ENCODE assay signal across 8 cellular contexts in the genomic region with DNA sequence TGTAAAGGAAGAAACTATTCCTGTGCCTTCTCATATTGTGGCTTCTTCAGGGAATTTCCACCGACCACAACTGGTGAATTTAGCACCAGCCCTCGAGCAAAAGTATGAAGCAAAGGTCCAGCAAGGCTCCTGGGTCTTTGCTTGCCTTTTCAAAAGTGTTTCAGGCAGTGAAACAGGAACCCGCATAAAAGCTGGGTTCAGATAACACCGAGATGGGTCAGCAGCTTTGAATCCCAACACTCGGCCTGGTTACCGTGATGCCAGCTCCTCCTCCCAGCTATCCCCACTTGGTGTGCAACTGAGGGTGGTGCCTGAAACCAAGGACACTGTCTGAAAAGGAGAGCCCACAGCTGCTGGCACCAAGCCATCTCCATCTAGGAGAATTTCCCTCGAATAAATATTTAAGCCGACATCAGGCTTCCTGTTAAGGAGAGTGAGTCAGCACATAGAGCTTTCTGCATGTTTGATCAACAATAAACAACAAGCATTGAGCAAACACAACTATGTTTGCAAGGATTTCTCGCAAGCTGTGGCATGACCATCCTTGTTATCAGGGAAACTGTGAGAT.
A peak's percentile ranks its signal among the peaks of the same experiment; 100 is the strongest.
DNase-seq lines count a peak whose midpoint lies in the region; ATAC-seq and TF ChIP-seq lines count a peak whose summit lies in the region.

No MANE protein-coding gene starts in this region.

- TF ChIP-seq CTCF in heart left ventricle (IDR thresholded peaks at IDR 0.05), result no peak
- no peak for TF ChIP-seq CTCF in spleen (IDR thresholded peaks at IDR 0.05 in 8 of 11, conservative IDR thresholded peaks at IDR 0.05 in 3 of 11)

- DNase-seq in HK-2 (ENCODE audit: unreplicated experiment) (peak; percentile 72), heart left ventricle (peak; percentile 29 to 65 (median 41)), spleen (no peak)
- DNase-seq in activated CD8-positive, alpha-beta memory T cell treated with anti-CD3 and anti-CD28 coated beads for 24 hours, result no peak
- DNase-seq in activated CD4-positive, alpha-beta memory T cell treated with anti-CD3 and anti-CD28 coated beads for 36 hours, result no peak

- H3K36me3 ChIP-seq in heart left ventricle (peaks cover 0 to 25% (median 0%) of the 10 kb centered on the region in 9 donors), spleen (peaks cover 0 to 8% (median 0%) of the 10 kb centered on the region in 6 donors)

- peaks cover 30% of the 10 kb centered on the region for H3K27me3 Mint-ChIP-seq in activated CD4-positive, alpha-beta memory T cell treated with anti-CD3 and anti-CD28 coated beads for 36 hours
- peaks cover 52% of the 10 kb centered on the region for H3K27me3 Mint-ChIP-seq in stimulated activated memory B cell treated with anti-CD40 and anti-IgM and Interleukin-4, amounts not matched to agents 10 μg/mL and 1 μg/mL and 100 μg/mL, for 72 hours

- no peak for TF ChIP-seq POLR2A in heart left ventricle (IDR thresholded peaks at IDR 0.05)
- TF ChIP-seq POLR2A in spleen (IDR thresholded peaks at IDR 0.05), result no peak

- CTCF ChIA-PET in activated CD4-positive, alpha-beta memory T cell treated with anti-CD3 and anti-CD28 coated beads for 36 hours (lab: Charles Lee), result no interaction called here

- POLR2A ChIA-PET in activated CD4-positive, alpha-beta memory T cell treated with anti-CD3 and anti-CD28 coated beads for 36 hours (lab: Charles Lee), result no interaction called here

- H3K9me3 Mint-ChIP-seq in activated CD4-positive, alpha-beta memory T cell treated with anti-CD3 and anti-CD28 coated beads for 36 hours, result no peaks in the 10 kb centered on the region
- H3K9me3 Mint-ChIP-seq in stimulated activated memory B cell treated with anti-CD40 and anti-IgM and Interleukin-4, amounts not matched to agents 10 μg/mL and 1 μg/mL and 100 μg/mL, for 72 hours, result no peaks in the 10 kb centered on the region

- 47 to 59% (median 53%) methylated on average over 9 of the region's 9 CpGs for WGBS in heart left ventricle, 4 donors
- WGBS in spleen, 5 donors, result 17 to 26% (median 20%) methylated on average over 9 of the region's 9 CpGs

- H3K27me3 ChIP-seq in heart left ventricle (no peaks in the 10 kb centered on the region), spleen (replicated peaks in 1 of 7) (peaks cover 0 to 35% (median 0%) of the 10 kb centered on the region in 7 donors)

- peak; percentile 78 for ATAC-seq in SK-N-SH treated with all-trans-retinoic acid at 6 μM for 48 hours
- peak in 3 of 4 donors; percentile 10 to 48 (median 33) for ATAC-seq in heart left ventricle
- ATAC-seq in HG03196 (IDR thresholded peaks at IDR 0.05; ENCODE audit: unreplicated experiment), result no peak
- ATAC-seq in stimulated activated memory B cell treated with anti-CD40 and anti-IgM and Interleukin-4, amounts not matched to agents 10 μg/mL and 1 μg/mL and 100 μg/mL, for 72 hours, result no peak

- H3K27ac Mint-ChIP-seq in activated CD4-positive, alpha-beta memory T cell treated with anti-CD3 and anti-CD28 coated beads for 36 hours, result no peak overlapping the region
- H3K27ac Mint-ChIP-seq in stimulated activated memory B cell treated with anti-CD40 and anti-IgM and Interleukin-4, amounts not matched to agents 10 μg/mL and 1 μg/mL and 100 μg/mL, for 72 hours, result no peak overlapping the region

- H3K4me3 Mint-ChIP-seq in activated CD4-positive, alpha-beta memory T cell treated with anti-CD3 and anti-CD28 coated beads for 36 hours, result no peak overlapping the region
- H3K4me3 Mint-ChIP-seq in stimulated activated memory B cell treated with anti-CD40 and anti-IgM and Interleukin-4, amounts not matched to agents 10 μg/mL and 1 μg/mL and 100 μg/mL, for 72 hours, result no peak overlapping the region

- H3K4me3 ChIP-seq in heart left ventricle (no peak overlapping the region), spleen (no peak overlapping the region)

- no peaks in the 10 kb centered on the region for H3K4me1 Mint-ChIP-seq in activated CD4-positive, alpha-beta memory T cell treated with anti-CD3 and anti-CD28 coated beads for 36 hours (ENCODE audit: low read depth)
- H3K4me1 Mint-ChIP-seq in stimulated activated memory B cell treated with anti-CD40 and anti-IgM and Interleukin-4, amounts not matched to agents 10 μg/mL and 1 μg/mL and 100 μg/mL, for 72 hours, result no peaks in the 10 kb centered on the region

- H3K27ac ChIP-seq in heart left ventricle (peak overlapping the region in 6 of 12 donors; percentile 1 to 83 (median 26)), spleen (peak overlapping the region in 7 of 8 donors; percentile 26 to 63 (median 47))

- intact Hi-C loops in heart left ventricle (cut with DNase I) (loop anchor here in 1 of 10 donors (10.0 kb wide), 1 partner anchor 58 kb away; no protein-coding TSS in a partner anchor), spleen (cut with DNase I; ENCODE audit: low total_unique reads) (no loop called here)
- intact Hi-C loops in activated CD4-positive, alpha-beta memory T cell treated with anti-CD3 and anti-CD28 coated beads for 36 hours (cut with micrococcal nuclease), result no loop called here

- H3K36me3 Mint-ChIP-seq in activated CD4-positive, alpha-beta memory T cell treated with anti-CD3 and anti-CD28 coated beads for 36 hours, result no peaks in the 10 kb centered on the region
- H3K36me3 Mint-ChIP-seq in stimulated activated memory B cell treated with anti-CD40 and anti-IgM and Interleukin-4, amounts not matched to agents 10 μg/mL and 1 μg/mL and 100 μg/mL, for 72 hours, result no peaks in the 10 kb centered on the region

- H3K9me3 ChIP-seq in heart left ventricle (no peaks in the 10 kb centered on the region), spleen (no peaks in the 10 kb centered on the region)

- H3K4me1 ChIP-seq in heart left ventricle (peaks cover 0 to 56% (median 16%) of the 10 kb centered on the region in 12 donors), spleen (peaks cover 0 to 21% (median 15%) of the 10 kb centered on the region in 6 donors)

TF ChIP-seq in SK-N-SH treated with all-trans-retinoic acid at 6 μM for 48 hours, 23 proteins besides CTCF, POLR2A, EP300 and RAD21:
- TF ChIP-seq ISL1 (CRISPR knock-in tag; IDR thresholded peaks at IDR 0.05), result no peak
- no peak for TF ChIP-seq BACH2 (CRISPR knock-in tag; IDR thresholded peaks at IDR 0.05; ENCODE audit: borderline replicate concordance)
- no peak for TF ChIP-seq ZC3H10 (CRISPR knock-in tag; IDR thresholded peaks at IDR 0.05)
- no peak for TF ChIP-seq CSDC2 (CRISPR knock-in tag; IDR thresholded peaks at IDR 0.05)
- TF ChIP-seq ZNF8 (CRISPR knock-in tag; IDR thresholded peaks at IDR 0.05), result no peak
- TF ChIP-seq RARB (CRISPR knock-in tag; IDR thresholded peaks at IDR 0.05), result no peak
- TF ChIP-seq, protein P1, sequence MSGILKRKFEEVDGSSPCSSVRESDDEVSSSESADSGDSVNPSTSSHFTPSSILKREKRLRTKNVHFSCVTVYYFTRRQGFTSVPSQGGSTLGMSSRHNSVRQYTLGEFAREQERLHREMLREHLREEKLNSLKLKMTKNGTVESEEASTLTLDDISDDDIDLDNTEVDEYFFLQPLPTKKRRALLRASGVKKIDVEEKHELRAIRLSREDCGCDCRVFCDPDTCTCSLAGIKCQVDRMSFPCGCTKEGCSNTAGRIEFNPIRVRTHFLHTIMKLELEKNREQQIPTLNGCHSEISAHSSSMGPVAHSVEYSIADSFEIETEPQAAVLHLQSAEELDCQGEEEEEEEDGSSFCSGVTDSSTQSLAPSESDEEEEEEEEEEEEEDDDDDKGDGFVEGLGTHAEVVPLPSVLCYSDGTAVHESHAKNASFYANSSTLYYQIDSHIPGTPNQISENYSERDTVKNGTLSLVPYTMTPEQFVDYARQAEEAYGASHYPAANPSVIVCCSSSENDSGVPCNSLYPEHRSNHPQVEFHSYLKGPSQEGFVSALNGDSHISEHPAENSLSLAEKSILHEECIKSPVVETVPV (CRISPR knock-in tag; IDR thresholded peaks at IDR 0.05), result no peak
- TF ChIP-seq, protein P2, sequence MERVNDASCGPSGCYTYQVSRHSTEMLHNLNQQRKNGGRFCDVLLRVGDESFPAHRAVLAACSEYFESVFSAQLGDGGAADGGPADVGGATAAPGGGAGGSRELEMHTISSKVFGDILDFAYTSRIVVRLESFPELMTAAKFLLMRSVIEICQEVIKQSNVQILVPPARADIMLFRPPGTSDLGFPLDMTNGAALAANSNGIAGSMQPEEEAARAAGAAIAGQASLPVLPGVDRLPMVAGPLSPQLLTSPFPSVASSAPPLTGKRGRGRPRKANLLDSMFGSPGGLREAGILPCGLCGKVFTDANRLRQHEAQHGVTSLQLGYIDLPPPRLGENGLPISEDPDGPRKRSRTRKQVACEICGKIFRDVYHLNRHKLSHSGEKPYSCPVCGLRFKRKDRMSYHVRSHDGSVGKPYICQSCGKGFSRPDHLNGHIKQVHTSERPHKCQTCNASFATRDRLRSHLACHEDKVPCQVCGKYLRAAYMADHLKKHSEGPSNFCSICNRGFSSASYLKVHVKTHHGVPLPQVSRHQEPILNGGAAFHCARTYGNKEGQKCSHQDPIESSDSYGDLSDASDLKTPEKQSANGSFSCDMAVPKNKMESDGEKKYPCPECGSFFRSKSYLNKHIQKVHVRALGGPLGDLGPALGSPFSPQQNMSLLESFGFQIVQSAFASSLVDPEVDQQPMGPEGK (CRISPR knock-in tag; IDR thresholded peaks at IDR 0.05; ENCODE audit: borderline replicate concordance), result no peak
- TF ChIP-seq PPARA (CRISPR knock-in tag; IDR thresholded peaks at IDR 0.05; ENCODE audit: borderline replicate concordance), result no peak
- no peak for TF ChIP-seq TOX (CRISPR knock-in tag; IDR thresholded peaks at IDR 0.05; ENCODE audit: borderline replicate concordance)
TF ChIP-seq in SK-N-SH treated with all-trans-retinoic acid at 6 μM for 48 hours: peak in this region for 0.

Comparison
In these comparisons a context has a peak if more than half of its experiments do, and no peak if none do; other contexts are left out.
1. DNase-seq: peak in HK-2 (single experiment) and heart left ventricle (5 of 5); none in spleen (single experiment), activated CD8-positive, alpha-beta memory T cell treated with anti-CD3 and anti-CD28 coated beads for 24 hours (single experiment) and activated CD4-positive, alpha-beta memory T cell treated with anti-CD3 and anti-CD28 coated beads for 36 hours (single experiment).
2. ATAC-seq: peak in SK-N-SH treated with all-trans-retinoic acid at 6 μM for 48 hours (single experiment) and heart left ventricle (3 of 4); none in HG03196 (single experiment) and stimulated activated memory B cell treated with anti-CD40 and anti-IgM and Interleukin-4, amounts not matched to agents 10 μg/mL and 1 μg/mL and 100 μg/mL, for 72 hours (single experiment).